In genomic region chr1:98176414-98176813, GRCh38 we compare ENCODE assay signal across 8 cellular contexts.
"Had no signal": no experiment of that assay in that cellular context is flagged by ENCODE, and none has a peak within 500 bp of the region (broad histone marks: within the 10 kb centered on the region; RNA-seq: fewer than 3 reads in every experiment).

No MANE protein-coding gene starts in this region.

- H3K4me3 Mint-ChIP-seq: H9, HFFc6 had no signal

- H3K9me3 Mint-ChIP-seq: H9, HFFc6 had no signal

- DNase-seq: GM23248, GOT3, H9, HCEC 1CT, HFFc6, IMR-90, KG1 had no signal

- H3K27ac ChIP-seq: GM23248 had no signal

- H3K9ac ChIP-seq: GM23248 had no signal

- ATAC-seq: K562 had no signal

- H3K4me1 Mint-ChIP-seq: H9 had no signal

- H3K27ac Mint-ChIP-seq: H9, HFFc6 had no signal

- H3K4me3 ChIP-seq: GM23248, K562 had no signal

- H2AFZ ChIP-seq: GM23248 had no signal

- FAIRE-seq: K562 had no signal
